18 cellular contexts compared by ENCODE assay signal in the genomic region with DNA sequence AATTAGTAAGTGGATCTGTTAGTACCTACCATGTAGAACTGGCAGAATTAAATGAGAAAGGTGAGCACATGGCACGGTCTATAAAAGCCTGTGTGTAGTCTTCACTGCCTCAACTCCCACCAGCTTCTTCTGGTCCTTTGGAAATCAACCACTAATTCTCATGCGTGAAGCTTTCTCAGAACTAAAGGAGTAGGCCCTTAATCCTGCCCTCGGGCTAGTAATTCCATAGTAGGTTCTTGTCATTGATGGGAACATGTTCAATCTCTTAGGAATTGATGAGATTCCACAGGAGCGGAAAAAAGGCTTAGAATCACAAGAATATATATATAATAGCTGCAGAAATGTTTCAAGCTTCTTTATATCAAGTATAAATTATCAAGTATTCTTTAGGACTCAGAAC. TPM values are rescaled to one million over a fixed set of nuclear protein-coding genes. Genes with fewer than 3 reads are reported as not detected.
DNase-seq lines count a peak whose midpoint lies in the region; ATAC-seq and TF ChIP-seq lines count a peak whose summit lies in the region.
"Had no signal": no experiment of that assay in that cellular context is flagged by ENCODE, and none has a peak within 500 bp of the region (broad histone marks: within the 10 kb centered on the region; RNA-seq: fewer than 3 reads in every experiment).

No MANE protein-coding gene starts in this region.

- CTCF ChIA-PET in activated naive CD4-positive, alpha-beta T cell treated with anti-CD3 and anti-CD28 coated beads for 36 hours (lab: Charles Lee), result interaction anchor here (0.7 to 1.2 kb wide), 4 partner anchors 20 to 849 kb away, joined by 3 to 4 read pairs (median 3); no protein-coding TSS in a partner anchor

- H3K27me3 ChIP-seq in right lobe of liver (no peaks in the 10 kb centered on the region), suprapubic skin (no peaks in the 10 kb centered on the region)
- H3K27me3 ChIP-seq: body of pancreas, esophagus muscularis mucosa, heart right ventricle had no signal

- H3K4me3 ChIP-seq in SK-N-MC, result no peak overlapping the region
- H3K4me3 ChIP-seq in right lobe of liver, result no peak overlapping the region
- H3K4me3 ChIP-seq in suprapubic skin, result no peak overlapping the region
- H3K4me3 ChIP-seq: body of pancreas, esophagus muscularis mucosa, heart right ventricle, psoas muscle had no signal

- intact Hi-C loops in activated naive CD4-positive, alpha-beta T cell treated with anti-CD3 and anti-CD28 coated beads for 36 hours (cut with micrococcal nuclease), result loop anchor here (1.0 to 5.0 kb wide), 3 partner anchors 16 to 160 kb away; a partner anchor contains a TSS
- intact Hi-C loops in right lobe of liver (cut with DNase I), result no loop called here

- H3K4me3 Mint-ChIP-seq in activated naive CD4-positive, alpha-beta T cell treated with anti-CD3 and anti-CD28 coated beads for 36 hours, result no peak overlapping the region
- no peak overlapping the region for H3K4me3 Mint-ChIP-seq in stimulated activated memory B cell treated with anti-CD40 and anti-IgM and Interleukin-4, amounts not matched to agents 10 μg/mL and 1 μg/mL and 100 μg/mL, for 72 hours
- H3K4me3 Mint-ChIP-seq: type B pancreatic cell had no signal

- WGBS in right lobe of liver (ENCODE audit: insufficient coverage, low coverage, low lambda C conversion rate, missing lambda C conversion rate), result 100% methylated on average over 4 of the region's 4 CpGs
- 93% methylated on average over 4 of the region's 4 CpGs for WGBS in suprapubic skin

- H3K27me3 Mint-ChIP-seq in activated naive CD4-positive, alpha-beta T cell treated with anti-CD3 and anti-CD28 coated beads for 36 hours (ENCODE audit: low read depth), result no peaks in the 10 kb centered on the region
- H3K27me3 Mint-ChIP-seq in stimulated activated memory B cell treated with anti-CD40 and anti-IgM and Interleukin-4, amounts not matched to agents 10 μg/mL and 1 μg/mL and 100 μg/mL, for 72 hours, result no peaks in the 10 kb centered on the region
- H3K27me3 Mint-ChIP-seq: type B pancreatic cell had no signal

- no peak for TF ChIP-seq EP300 in suprapubic skin (IDR thresholded peaks at IDR 0.05)

- H3K27ac Mint-ChIP-seq in activated naive CD4-positive, alpha-beta T cell treated with anti-CD3 and anti-CD28 coated beads for 36 hours, result peak overlapping the region; percentile 96
- peak overlapping the region; percentile 83 for H3K27ac Mint-ChIP-seq in stimulated activated memory B cell treated with anti-CD40 and anti-IgM and Interleukin-4, amounts not matched to agents 10 μg/mL and 1 μg/mL and 100 μg/mL, for 72 hours

- TF ChIP-seq POLR2A in right lobe of liver (IDR thresholded peaks at IDR 0.05) (no peak), suprapubic skin (IDR thresholded peaks at IDR 0.05) (no peak)

- no peak overlapping the region for H3K9ac ChIP-seq in SK-N-MC (ENCODE audit: insufficient read length)

- H3K9me3 ChIP-seq in SK-N-MC (ENCODE audit: low read depth, low read length) (no peaks in the 10 kb centered on the region), right lobe of liver (no peaks in the 10 kb centered on the region), suprapubic skin (no peaks in the 10 kb centered on the region)
- H3K9me3 ChIP-seq: body of pancreas, esophagus muscularis mucosa, heart right ventricle, psoas muscle had no signal

- ATAC-seq in right lobe of liver, result no peak
- no peak for ATAC-seq in stimulated activated memory B cell treated with anti-CD40 and anti-IgM and Interleukin-4, amounts not matched to agents 10 μg/mL and 1 μg/mL and 100 μg/mL, for 72 hours
- no peak for ATAC-seq in HG02884 (IDR thresholded peaks at IDR 0.05; ENCODE audit: unreplicated experiment)
- ATAC-seq: psoas muscle had no signal

- H3K4me1 Mint-ChIP-seq in activated naive CD4-positive, alpha-beta T cell treated with anti-CD3 and anti-CD28 coated beads for 36 hours (ENCODE audit: low read depth), result peaks cover 50% of the 10 kb centered on the region
- peaks cover 33% of the 10 kb centered on the region for H3K4me1 Mint-ChIP-seq in stimulated activated memory B cell treated with anti-CD40 and anti-IgM and Interleukin-4, amounts not matched to agents 10 μg/mL and 1 μg/mL and 100 μg/mL, for 72 hours

- peaks cover 49% of the 10 kb centered on the region for H3K36me3 Mint-ChIP-seq in activated naive CD4-positive, alpha-beta T cell treated with anti-CD3 and anti-CD28 coated beads for 36 hours (ENCODE audit: low read depth)
- peaks cover 17% of the 10 kb centered on the region for H3K36me3 Mint-ChIP-seq in stimulated activated memory B cell treated with anti-CD40 and anti-IgM and Interleukin-4, amounts not matched to agents 10 μg/mL and 1 μg/mL and 100 μg/mL, for 72 hours

- TF ChIP-seq CTCF in right lobe of liver (IDR thresholded peaks at IDR 0.05), result no peak
- no peak for TF ChIP-seq CTCF in suprapubic skin (IDR thresholded peaks at IDR 0.05)

- H3K36me3 ChIP-seq in SK-N-MC (ENCODE audit: insufficient read depth, low read length), result peaks cover 24% of the 10 kb centered on the region
- H3K36me3 ChIP-seq in right lobe of liver, result peaks cover 0 to 19% (median 10%) of the 10 kb centered on the region in 4 donors
- peaks cover 30% of the 10 kb centered on the region for H3K36me3 ChIP-seq in suprapubic skin

- DNase-seq in activated naive CD4-positive, alpha-beta T cell treated with anti-CD3 and anti-CD28 coated beads for 36 hours, result no peak
- no peak for DNase-seq in activated naive CD4-positive, alpha-beta T cell (lab: John Stamatoyannopoulos, UW)
- DNase-seq in SK-N-MC (ENCODE audit: low read depth, low spot score) (peak; percentile 42), right lobe of liver (no peak), suprapubic skin (ENCODE audit: low spot score in 2 of 2) (no peak)
- no peak for DNase-seq in stimulated activated CD4-positive, alpha-beta T cell treated with anti-CD3 and anti-CD28 coated beads, Interleukin-4, amount 100 ng/mL, for 24 hours
- DNase-seq: activated CD4-positive, alpha-beta T cell treated with anti-CD3 and anti-CD28 coated beads for 48 hours; activated effector memory CD4-positive, alpha-beta T cell treated with Interleukin-2 at 50 U/mL for 16 hours; heart right ventricle; NCI-H2081; NCI-H82; psoas muscle; T1000 had no signal

- H3K4me1 ChIP-seq in right lobe of liver (peaks cover 0 to 22% (median 9%) of the 10 kb centered on the region in 4 donors), suprapubic skin (peaks cover 14% of the 10 kb centered on the region)
- H3K4me1 ChIP-seq: psoas muscle had no signal

- no peaks in the 10 kb centered on the region for H3K9me3 Mint-ChIP-seq in activated naive CD4-positive, alpha-beta T cell treated with anti-CD3 and anti-CD28 coated beads for 36 hours
- no peaks in the 10 kb centered on the region for H3K9me3 Mint-ChIP-seq in stimulated activated memory B cell treated with anti-CD40 and anti-IgM and Interleukin-4, amounts not matched to agents 10 μg/mL and 1 μg/mL and 100 μg/mL, for 72 hours
- H3K9me3 Mint-ChIP-seq: type B pancreatic cell had no signal

- 0 out of 2 replicates have a peak overlapping the region, but pooled peaks have one; percentile 19 for H3K27ac ChIP-seq in SK-N-MC
- peak overlapping the region; percentile 61 to 82 (median 78) for H3K27ac ChIP-seq in right lobe of liver
- H3K27ac ChIP-seq in suprapubic skin, result no peak overlapping the region
- H3K27ac ChIP-seq: psoas muscle had no signal

RNA-seq across cellular contexts. Expression of a gene that starts 21.7 kb away (rescaled TPM):
- 10 to 100 TPM; 42.5 to 42.8 TPM for total RNA-seq in activated naive CD4-positive, alpha-beta T cell treated with anti-CD3 and anti-CD28 coated beads for 36 hours
- total RNA-seq in right lobe of liver, result 10 to 100 TPM in 5 of 6 experiments, 1 to 10 TPM in 1; 8.2 to 16.8 (median 14.2) TPM
- total RNA-seq in suprapubic skin, result 10 to 100 TPM; 10.7 to 37.1 (median 21.6) TPM

RNA-seq across cellular contexts. Expression of a gene that starts 55.5 kb away (rescaled TPM):
- total RNA-seq in activated naive CD4-positive, alpha-beta T cell treated with anti-CD3 and anti-CD28 coated beads for 36 hours, result 10 to 100 TPM; 72.9 to 74.7 TPM
- total RNA-seq in right lobe of liver (10 to 100 TPM; 15.8 to 35.7 (median 26.9) TPM), suprapubic skin (100 to 1,000 TPM in 1 of 4 donors, 10 to 100 TPM in 3; 63.3 to 116 (median 89.0) TPM)
